Comparison of ENCODE assay signal across 1 cellular context in the genomic region with DNA sequence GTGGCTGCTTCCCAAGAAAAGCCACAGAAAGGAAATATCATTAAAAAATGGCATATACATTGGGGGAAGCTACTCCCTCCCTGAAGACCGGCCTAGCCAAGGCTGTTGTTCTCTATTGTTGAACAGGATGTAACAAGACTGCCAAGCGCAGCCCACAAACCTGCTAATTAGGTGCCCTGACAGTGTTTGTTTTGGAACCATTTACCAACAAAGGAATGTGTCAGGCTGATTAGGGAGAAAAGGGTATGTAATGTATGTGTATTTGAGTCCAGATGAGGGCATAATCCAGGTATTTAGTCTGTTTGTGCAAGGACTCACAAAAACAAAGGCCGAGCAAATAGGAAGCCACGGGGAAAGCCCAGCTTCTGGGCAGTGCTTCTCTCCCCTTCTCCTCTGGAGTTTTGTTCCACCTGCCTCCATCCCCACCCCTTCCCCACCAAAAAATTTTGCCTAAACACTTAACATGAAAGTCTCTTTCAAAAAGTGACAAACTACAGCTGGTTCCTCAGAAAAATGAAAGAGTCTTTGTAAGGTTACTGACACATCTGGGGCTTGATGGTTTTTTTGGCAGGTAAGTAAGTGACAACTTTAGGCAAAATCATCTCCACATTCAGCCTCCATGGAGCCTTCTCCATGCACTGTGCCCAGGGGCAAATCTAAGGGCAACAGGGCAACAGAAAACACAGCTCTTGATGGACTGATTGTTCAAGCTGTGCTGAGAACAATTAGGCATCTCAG.
TF ChIP-seq lines count a peak whose summit lies in the region.

No MANE protein-coding gene starts in this region.

TF ChIP-seq in HEK293, 187 proteins besides CTCF, POLR2A, EP300 and RAD21 (continued from another document):
- TF ChIP-seq, protein P1, sequence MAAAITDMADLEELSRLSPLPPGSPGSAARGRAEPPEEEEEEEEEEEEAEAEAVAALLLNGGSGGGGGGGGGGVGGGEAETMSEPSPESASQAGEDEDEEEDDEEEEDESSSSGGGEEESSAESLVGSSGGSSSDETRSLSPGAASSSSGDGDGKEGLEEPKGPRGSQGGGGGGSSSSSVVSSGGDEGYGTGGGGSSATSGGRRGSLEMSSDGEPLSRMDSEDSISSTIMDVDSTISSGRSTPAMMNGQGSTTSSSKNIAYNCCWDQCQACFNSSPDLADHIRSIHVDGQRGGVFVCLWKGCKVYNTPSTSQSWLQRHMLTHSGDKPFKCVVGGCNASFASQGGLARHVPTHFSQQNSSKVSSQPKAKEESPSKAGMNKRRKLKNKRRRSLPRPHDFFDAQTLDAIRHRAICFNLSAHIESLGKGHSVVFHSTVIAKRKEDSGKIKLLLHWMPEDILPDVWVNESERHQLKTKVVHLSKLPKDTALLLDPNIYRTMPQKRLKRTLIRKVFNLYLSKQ (tag by site-specific recombination; IDR thresholded peaks at IDR 0.05; ENCODE audit: borderline replicate concordance), result no peak
- TF ChIP-seq ZFP41 (tag by site-specific recombination; IDR thresholded peaks at IDR 0.05; ENCODE audit: borderline replicate concordance), result no peak
- TF ChIP-seq HOXC10 (CRISPR knock-in tag; IDR thresholded peaks at IDR 0.05), result no peak
- no peak for TF ChIP-seq ZNF654 (tag by site-specific recombination; IDR thresholded peaks at IDR 0.05; ENCODE audit: low read depth)
- TF ChIP-seq KLF16 (tag by site-specific recombination; IDR thresholded peaks at IDR 0.05), result no peak
- no peak for TF ChIP-seq ZNF48 (tag by site-specific recombination; IDR thresholded peaks at IDR 0.05)
- TF ChIP-seq ZFP3 (tag by site-specific recombination; IDR thresholded peaks at IDR 0.05; ENCODE audit: low read depth), result no peak
- no peak for TF ChIP-seq GLI4 (tag by site-specific recombination; IDR thresholded peaks at IDR 0.05)
- TF ChIP-seq ZNF585B (tag by site-specific recombination; IDR thresholded peaks at IDR 0.05), result no peak
- no peak; the same call in 1 of the 2 replicates for TF ChIP-seq ZNF335 (tag by site-specific recombination; conservative IDR thresholded peaks at IDR 0.05)
- peak; percentile 52; the same call in 1 of the 2 replicates for TF ChIP-seq ZNF24 (tag by site-specific recombination; IDR thresholded peaks at IDR 0.05)
- TF ChIP-seq, protein P2, sequence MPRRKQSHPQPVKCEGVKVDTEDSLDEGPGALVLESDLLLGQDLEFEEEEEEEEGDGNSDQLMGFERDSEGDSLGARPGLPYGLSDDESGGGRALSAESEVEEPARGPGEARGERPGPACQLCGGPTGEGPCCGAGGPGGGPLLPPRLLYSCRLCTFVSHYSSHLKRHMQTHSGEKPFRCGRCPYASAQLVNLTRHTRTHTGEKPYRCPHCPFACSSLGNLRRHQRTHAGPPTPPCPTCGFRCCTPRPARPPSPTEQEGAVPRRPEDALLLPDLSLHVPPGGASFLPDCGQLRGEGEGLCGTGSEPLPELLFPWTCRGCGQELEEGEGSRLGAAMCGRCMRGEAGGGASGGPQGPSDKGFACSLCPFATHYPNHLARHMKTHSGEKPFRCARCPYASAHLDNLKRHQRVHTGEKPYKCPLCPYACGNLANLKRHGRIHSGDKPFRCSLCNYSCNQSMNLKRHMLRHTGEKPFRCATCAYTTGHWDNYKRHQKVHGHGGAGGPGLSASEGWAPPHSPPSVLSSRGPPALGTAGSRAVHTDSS (tag by site-specific recombination; IDR thresholded peaks at IDR 0.05), result no peak
